In genomic region chr12:52873513-52873831, GRCh38 we compare ENCODE assay signal across 9 cellular contexts. TPM values are rescaled to one million over a fixed set of nuclear protein-coding genes. Genes with fewer than 3 reads are reported as not detected.
DNase-seq lines count a peak whose midpoint lies in the region; ATAC-seq, FAIRE-seq and TF ChIP-seq lines count a peak whose summit lies in the region.
"Had no signal": no experiment of that assay in that cellular context is flagged by ENCODE, and none has a peak within 500 bp of the region (broad histone marks: within the 10 kb centered on the region; RNA-seq: fewer than 3 reads in every experiment).

No MANE protein-coding gene starts in this region.

- H3K27me3 ChIP-seq in mucosa of rectum (ENCODE audit: control insufficient read depth in 2 of 2, insufficient read depth in 2 of 2, low read length in 2 of 2), result no peaks in the 10 kb centered on the region
- H3K27me3 ChIP-seq in BE2C, result no peaks in the 10 kb centered on the region

- ATAC-seq in A549 (no peak; a peak in 1 of 6 replicates), HG03354 (IDR thresholded peaks at IDR 0.05; ENCODE audit: poor library complexity, severe bottlenecking, unreplicated experiment) (peak; percentile 4), HG03025 (IDR thresholded peaks at IDR 0.05; ENCODE audit: low FRiP score, unreplicated experiment) (no peak), HG03571 (IDR thresholded peaks at IDR 0.05; ENCODE audit: unreplicated experiment) (no peak)

- TF ChIP-seq CTCF in A549 (IDR thresholded peaks at IDR 0.05), result no peak
- no peak for TF ChIP-seq CTCF in astrocyte of the cerebellum (IDR thresholded peaks at IDR 0.05; ENCODE audit: low read depth, low read length, missing control alignments)
- TF ChIP-seq CTCF in BE2C (IDR thresholded peaks at IDR 0.05; ENCODE audit: low read depth, low read length), result no peak

- H3K9me3 ChIP-seq in A549 (no peaks in the 10 kb centered on the region), mucosa of rectum (ENCODE audit: control insufficient read depth in 2 of 2, low read length in 2 of 2) (no peaks in the 10 kb centered on the region), BE2C (no peaks in the 10 kb centered on the region)

- H3K27ac ChIP-seq in A549 (peak overlapping the region; percentile 94 to 97), mucosa of rectum (ENCODE audit: low read depth in 2 of 2, low read length in 2 of 2) (peak overlapping the region; percentile 92 to 98)

- H3K4me3 ChIP-seq in A549 (peak overlapping the region; percentile 36), astrocyte of the cerebellum (ENCODE audit: low read depth, low read length) (peak overlapping the region; percentile 34), mucosa of rectum (ENCODE audit: low read length in 2 of 2) (peak overlapping the region; percentile 54 to 71), BE2C (ENCODE audit: low read depth, low read length) (no peak overlapping the region; the same call in 1 of the 2 replicates)

- in situ Hi-C loops in astrocyte of the cerebellum (cut with HindIII; ENCODE audit: low sequenced_read_pairs), result no loop called here

- peak overlapping the region; percentile 87 to 94 for H3K9ac ChIP-seq in mucosa of rectum (ENCODE audit: low read depth in 1 of 2, low read length in 2 of 2)

- H3K36me3 ChIP-seq in mucosa of rectum (ENCODE audit: control insufficient read depth in 2 of 2, insufficient read depth in 2 of 2, low read length in 2 of 2), result no peaks in the 10 kb centered on the region
- no peaks in the 10 kb centered on the region for H3K36me3 ChIP-seq in BE2C

- WGBS in A549 (ENCODE audit: missing lambda C conversion rate), result 25% methylated on average over 4 of the region's 4 CpGs

- no peak for TF ChIP-seq RAD21 in A549 (conservative IDR thresholded peaks at IDR 0.05 in 1 of 2, IDR thresholded peaks at IDR 0.05 in 1 of 2)

- no peak for DNase-seq in A549 (ENCODE audit: low read depth in 1 of 2, low spot score in 1 of 2)
- DNase-seq in astrocyte of the cerebellum (ENCODE audit: low read depth), result no peak
- DNase-seq in BE2C, result no peak
- no peak for DNase-seq in stimulated activated CD4-positive, alpha-beta T cell treated with anti-CD3 and anti-CD28 coated beads, Interleukin-1b, Interleukin-23, amount 100 ng/mL, for 48 hours

- peak; percentile 59 for FAIRE-seq in A549 (lab: Jason Lieb, UNC)
- FAIRE-seq: TTC549 had no signal

- TF ChIP-seq EP300 in A549 (IDR thresholded peaks at IDR 0.05), result no peak

- H3K4me1 ChIP-seq in A549 (peaks cover 93% of the 10 kb centered on the region), mucosa of rectum (ENCODE audit: control insufficient read depth in 2 of 2, insufficient read depth in 2 of 2, low read length in 2 of 2) (peaks cover 56 to 63% of the 10 kb centered on the region in 2 donors), BE2C (peaks cover 4% of the 10 kb centered on the region; the same call in 1 of the 2 replicates)

- CTCF ChIA-PET in A549 (lab: Yijun Ruan, JAX), result interaction anchor here (1.0 to 25.7 kb wide), 16 partner anchors 8 to 848 kb away, joined by 3 to 1736 read pairs (median 12); partner anchors contain the start of genes KRT84 and KRT85

- peak overlapping the region; percentile 72 for H3K4me2 ChIP-seq in A549

- no peak for TF ChIP-seq POLR2A in A549 (IDR thresholded peaks at IDR 0.05; ENCODE audit: low read length)

- POLR2A ChIA-PET in A549 (lab: Yijun Ruan, JAX), result interaction anchor here (0.8 to 2.9 kb wide), 7 partner anchors 13 to 804 kb away, joined by 3 to 28 read pairs (median 4); partner anchors contain the start of gene ATG101

TF ChIP-seq in A549, 52 proteins besides CTCF, POLR2A, EP300 and RAD21:
- TF ChIP-seq USF2 (IDR thresholded peaks at IDR 0.05), result no peak
- TF ChIP-seq ZSCAN20 (CRISPR knock-in tag; IDR thresholded peaks at IDR 0.05), result peak; percentile 75; the same call in 1 of the 2 replicates
- no peak for TF ChIP-seq KDM1A (IDR thresholded peaks at IDR 0.05; ENCODE audit: low read depth)
- TF ChIP-seq JUNB (IDR thresholded peaks at IDR 0.05), result no peak
- TF ChIP-seq GATA3 (IDR thresholded peaks at IDR 0.05; ENCODE audit: borderline replicate concordance), result no peak
- TF ChIP-seq NPAS2 (CRISPR knock-in tag; IDR thresholded peaks at IDR 0.05; ENCODE audit: borderline replicate concordance), result no peak
- peak; percentile 81 for TF ChIP-seq FOXS1 (CRISPR knock-in tag; IDR thresholded peaks at IDR 0.05)
- TF ChIP-seq HEYL (CRISPR knock-in tag; IDR thresholded peaks at IDR 0.05), result peak; percentile 35
- peak; percentile 83 for TF ChIP-seq HOXA7 (CRISPR knock-in tag; IDR thresholded peaks at IDR 0.05)
- TF ChIP-seq ZNF302 (CRISPR knock-in tag; IDR thresholded peaks at IDR 0.05), result peak; percentile 84; the same call in 1 of the 2 replicates
- peak; percentile 84 for TF ChIP-seq EHF (CRISPR knock-in tag; IDR thresholded peaks at IDR 0.05)
- no peak for TF ChIP-seq RNF2 (IDR thresholded peaks at IDR 0.05; ENCODE audit: borderline replicate concordance, low read depth)
- TF ChIP-seq PHF8 (IDR thresholded peaks at IDR 0.05; ENCODE audit: borderline replicate concordance, low read depth), result no peak
- TF ChIP-seq MYC (IDR thresholded peaks at IDR 0.05; ENCODE audit: borderline replicate concordance, low read length), result no peak
- TF ChIP-seq MAFK (IDR thresholded peaks at IDR 0.05; ENCODE audit: partially characterized antibody), result no peak

RNA-seq across cellular contexts. Expression of gene KRT78, which starts 24.7 kb away (rescaled TPM):
- polyA plus RNA-seq in A549 (2011; rRNA removed) (0.09 TPM in 1 of 2 replicates, not detected in the other), A549 (2017; fragmentation: RNase III; extraction: RNeasy Plus Mini Kit Qiagen cat#74134 plus additional on column Dnase treatment) (0.12 TPM in 2 of 3 replicates, not detected in the other)
- polyA plus RNA-seq in A549 (2012; cell fraction: cytosol; rRNA removed), result 0.03 TPM in 2 replicates
- 0.20 and 0.29 TPM in 2 replicates for polyA plus RNA-seq in A549 (2012; cell fraction: nucleus; rRNA removed)
- 0.17 TPM in 1 of 2 replicates, not detected in the other for polyA minus RNA-seq in A549 (2011; rRNA and poly(A)+ RNA removed)
- polyA plus RNA-seq in BE2C (2012; ENCODE audit: insufficient read depth, insufficient read length, low read depth), result not detected

RNA-seq across cellular contexts. Expression of gene KRT8, which starts 31.4 kb away (rescaled TPM):
- polyA plus RNA-seq in A549 (2011; rRNA removed) (1,385 and 2,250 TPM in 2 replicates), A549 (2017; fragmentation: RNase III; extraction: RNeasy Plus Mini Kit Qiagen cat#74134 plus additional on column Dnase treatment) (3,173 to 3,781 TPM (median 3,633 TPM) in 3 replicates)
- 2,547 and 2,774 TPM in 2 replicates for polyA plus RNA-seq in A549 (2012; cell fraction: cytosol; rRNA removed)
- 3,370 and 4,681 TPM in 2 replicates for polyA plus RNA-seq in A549 (2012; cell fraction: nucleus; rRNA removed)
- polyA minus RNA-seq in A549 (2011; rRNA and poly(A)+ RNA removed), result 2,077 and 2,477 TPM in 2 replicates
- 20.8 TPM for polyA plus RNA-seq in BE2C (2012; ENCODE audit: insufficient read depth, insufficient read length, low read depth)

RNA-seq across cellular contexts. Expression of gene KRT79, which starts 39.4 kb away (rescaled TPM):
- polyA plus RNA-seq in A549 (2011; rRNA removed) (0.05 and 0.07 TPM in 2 replicates), A549 (2017; fragmentation: RNase III; extraction: RNeasy Plus Mini Kit Qiagen cat#74134 plus additional on column Dnase treatment) (0.08 TPM in 1 of 3 replicates, not detected in the others)
- 0.04 and 0.07 TPM in 2 replicates for polyA plus RNA-seq in A549 (2012; cell fraction: cytosol; rRNA removed)
- 0.12 and 0.47 TPM in 2 replicates for polyA plus RNA-seq in A549 (2012; cell fraction: nucleus; rRNA removed)
- polyA minus RNA-seq in A549 (2011; rRNA and poly(A)+ RNA removed), result 0.29 TPM in 1 of 2 replicates, not detected in the other
- not detected for polyA plus RNA-seq in BE2C (2012; ENCODE audit: insufficient read depth, insufficient read length, low read depth)

RNA-seq across cellular contexts. Expression of gene KRT4, which starts 59.6 kb away (rescaled TPM):
- 12.7 and 12.8 TPM in 2 replicates for polyA plus RNA-seq in A549 (2011; rRNA removed)
- polyA plus RNA-seq in A549 (2012; cell fraction: cytosol; rRNA removed), result 10.2 and 10.3 TPM in 2 replicates
- 10.0 and 11.4 TPM in 2 replicates for polyA plus RNA-seq in A549 (2012; cell fraction: nucleus; rRNA removed)
- 2.1 to 3.2 TPM (median 2.8 TPM) in 3 replicates for polyA plus RNA-seq in A549 (2017; fragmentation: RNase III; extraction: RNeasy Plus Mini Kit Qiagen cat#74134 plus additional on column Dnase treatment)
- polyA minus RNA-seq in A549 (2011; rRNA and poly(A)+ RNA removed), result 13.4 and 14.5 TPM in 2 replicates
- polyA plus RNA-seq in BE2C (2012; ENCODE audit: insufficient read depth, insufficient read length, low read depth), result not detected
